ENCODE assay signal across 10 cellular contexts in genomic region chr15:84817461-84818081, GRCh38. TPM values are rescaled to one million over a fixed set of nuclear protein-coding genes. Genes with fewer than 3 reads are reported as not detected.
DNase-seq lines count a peak whose midpoint lies in the region; ATAC-seq, FAIRE-seq and TF ChIP-seq lines count a peak whose summit lies in the region.
"Had no signal": no experiment of that assay in that cellular context is flagged by ENCODE, and none has a peak within 500 bp of the region (broad histone marks: within the 10 kb centered on the region; RNA-seq: fewer than 3 reads in every experiment).

No MANE protein-coding gene starts in this region.

- H3K9me2 ChIP-seq in OCI-LY7 (ENCODE audit: insufficient read depth, low read length) = no peaks in the 10 kb centered on the region

- TF ChIP-seq CTCF in OCI-LY7 (conservative IDR thresholded peaks at IDR 0.05; ENCODE audit: low read length) = no peak

- H3K27me3 ChIP-seq in iPS-15b (ENCODE audit: control insufficient read depth, insufficient read depth, low read length) (peaks cover 3% of the 10 kb centered on the region), rectal smooth muscle tissue (ENCODE audit: control insufficient read depth, insufficient read depth, low read length) (no peaks in the 10 kb centered on the region)

- peak overlapping the region; percentile 50 for H3K9ac ChIP-seq in iPS-15b (ENCODE audit: low read depth, low read length)
- no peak overlapping the region for H3K9ac ChIP-seq in rectal smooth muscle tissue (ENCODE audit: low read length)

- BruUV-seq in OCI-LY7 (replicated peaks; lab: Mats Ljungman, UMichigan) = no TSS peak

- POLR2A ChIA-PET in OCI-LY7 (lab: Charles Lee) = no interaction called here

- intact Hi-C loops in OCI-LY7 (cut with micrococcal nuclease; ENCODE audit: unreplicated experiment) = no loop called here

- FAIRE-seq in HTR-8/SVneo (lab: Jason Lieb, UNC) = no peak

- CTCF ChIA-PET in OCI-LY7 (lab: Charles Lee; ENCODE audit: unreplicated experiment) = no interaction called here

- ATAC-seq in HG02798 (IDR thresholded peaks at IDR 0.05; ENCODE audit: poor library complexity, unreplicated experiment) (no peak), HG02588 (IDR thresholded peaks at IDR 0.05; ENCODE audit: unreplicated experiment) (no peak)

- H3K9me3 ChIP-seq in iPS-15b (ENCODE audit: control insufficient read depth, insufficient read depth, low read length) (no peaks in the 10 kb centered on the region), OCI-LY7 (ENCODE audit: low read length) (no peaks in the 10 kb centered on the region)

- H3K4me3 ChIP-seq in iPS-15b (ENCODE audit: low read depth, low read length) = peak overlapping the region; percentile 47
- H3K4me3 ChIP-seq in rectal smooth muscle tissue (ENCODE audit: low read length) = peak overlapping the region; percentile 61
- no peak overlapping the region for H3K4me3 ChIP-seq in OCI-LY7 (ENCODE audit: low read depth, low read length, poor library complexity, severe bottlenecking)

- DNase-seq in DMS53 treated with DMSO at 0.1 percent for 48 hours (lab: John Stamatoyannopoulos, UW; ENCODE audit: unreplicated experiment) (peak; percentile 19), astrocyte of the hippocampus (ENCODE audit: low read depth, low spot score) (peak; percentile 46), OCI-LY7 (ENCODE audit: low spot score) (no peak), HTR-8/SVneo (ENCODE audit: insufficient read length, low spot score) (no peak)
- DNase-seq: activated naive CD4-positive, alpha-beta T cell treated with Interleukin-2 at 50 U/mL for 16 hours; SW 1271 had no signal

- peak overlapping the region; percentile 90 for H3K27ac ChIP-seq in rectal smooth muscle tissue (ENCODE audit: low read depth, low read length)
- H3K27ac ChIP-seq in OCI-LY7 (ENCODE audit: low read depth, low read length, poor library complexity, severe bottlenecking) = no peak overlapping the region

- H3K36me3 ChIP-seq in iPS-15b (ENCODE audit: control insufficient read depth, insufficient read depth, low read length) (no peaks in the 10 kb centered on the region), rectal smooth muscle tissue (ENCODE audit: control insufficient read depth, insufficient read depth, low read length) (no peaks in the 10 kb centered on the region), OCI-LY7 (ENCODE audit: insufficient read depth, low read length) (no peaks in the 10 kb centered on the region)

- no peaks in the 10 kb centered on the region for H4K20me1 ChIP-seq in OCI-LY7 (ENCODE audit: insufficient read depth, low read length)

- H2AFZ ChIP-seq in OCI-LY7 (ENCODE audit: low read length) = no peak overlapping the region

- H3K4me2 ChIP-seq in OCI-LY7 (ENCODE audit: low read length) = no peak overlapping the region

- H3K79me2 ChIP-seq in OCI-LY7 (ENCODE audit: insufficient read depth, low read depth, low read length) = no peaks in the 10 kb centered on the region

- H3K4me1 ChIP-seq in iPS-15b (ENCODE audit: control insufficient read depth, insufficient read depth, low read length) (peaks cover 2% of the 10 kb centered on the region), rectal smooth muscle tissue (ENCODE audit: control insufficient read depth, insufficient read depth, low read length) (peaks cover 21% of the 10 kb centered on the region), OCI-LY7 (ENCODE audit: insufficient read depth, low read length, poor library complexity, severe bottlenecking) (no peaks in the 10 kb centered on the region)

RNA-seq across cellular contexts. Expression of gene ALPK3, which starts 0.4 kb away (rescaled TPM):
- total RNA-seq in OCI-LY7 (2014; rRNA removed; shearing (Covaris generic)) = 0.16 and 1.8 TPM in 2 replicates
- 0.15 and 0.23 TPM in 2 replicates for total RNA-seq in OCI-LY7 (2022)

Comparison
In these comparisons a context has a peak if more than half of its experiments do, and no peak if none do; other contexts are left out.
1. DNase-seq: peak in DMS53 treated with DMSO at 0.1 percent for 48 hours (single experiment) and astrocyte of the hippocampus (single experiment); none in OCI-LY7 (single experiment) and HTR-8/SVneo (single experiment).